In genomic region chr18:20971886-20972267, GRCh38 we compare ENCODE assay signal across 8 cellular contexts.
DNase-seq lines count a peak whose midpoint lies in the region; ATAC-seq and TF ChIP-seq lines count a peak whose summit lies in the region.

No MANE protein-coding gene starts in this region.

- CTCF ChIA-PET in IMR-90 (lab: Yijun Ruan, JAX): interaction anchor here (0.5 kb wide), 1 partner anchor 655 kb away, joined by 4 read pairs; no protein-coding TSS in a partner anchor
- CTCF ChIA-PET in activated CD4-positive, alpha-beta memory T cell treated with anti-CD3 and anti-CD28 coated beads for 36 hours (lab: Charles Lee): interaction anchor here (0.9 to 1.3 kb wide), 3 partner anchors 9 to 208 kb away, joined by 3 read pairs; no protein-coding TSS in a partner anchor

- H3K4me3 ChIP-seq in IMR-90 (ENCODE audit: insufficient read depth, low read depth, low read length): no peak overlapping the region

- H4K5ac ChIP-seq in IMR-90 (ENCODE audit: low read depth, low read length): no peak overlapping the region

- H3K4ac ChIP-seq in IMR-90 (ENCODE audit: low read depth, low read length): no peak overlapping the region

- TF ChIP-seq RAD21 in IMR-90 (IDR thresholded peaks at IDR 0.05; ENCODE audit: low read length): peak; percentile 50

- H4K8ac ChIP-seq in IMR-90 (ENCODE audit: low read depth in 2 of 2, low read length in 2 of 2): no peak overlapping the region

- H3K27me3 Mint-ChIP-seq in activated T-cell treated with anti-CD3 and anti-CD28 coated beads, Interleukin-2, amount 50 U/mL, for 24 hours: no peaks in the 10 kb centered on the region
- no peaks in the 10 kb centered on the region for H3K27me3 Mint-ChIP-seq in activated T-helper 17 cell treated with anti-CD3 and anti-CD28 coated beads, Interleukin-2, amount 50 U/mL, for 72 hours
- no peaks in the 10 kb centered on the region for H3K27me3 Mint-ChIP-seq in activated CD4-positive, alpha-beta memory T cell treated with anti-CD3 and anti-CD28 coated beads for 36 hours

- in situ Hi-C loops in IMR-90 (cut with MboI; ENCODE audit: low sequenced_read_pairs): loop anchor here (10.0 kb wide), 1 partner anchor 473 kb away; no protein-coding TSS in a partner anchor

- no peaks in the 10 kb centered on the region for H3K4me1 ChIP-seq in IMR-90 (ENCODE audit: control insufficient read depth, insufficient read depth, low read length)

- H3K4me2 ChIP-seq in IMR-90 (ENCODE audit: low read depth, low read length): no peak overlapping the region

- no peak overlapping the region for H2BK15ac ChIP-seq in IMR-90 (ENCODE audit: low read depth, low read length)

- peak; percentile 71 for ATAC-seq in IMR-90 (ENCODE audit: low read depth)
- ATAC-seq in activated T-helper 17 cell treated with anti-CD3 and anti-CD28 coated beads, Interleukin-2, amount 50 U/mL, for 72 hours (replicated peaks): no peak

- DNase-seq in activated T-cell treated with anti-CD3 and anti-CD28 coated beads, Interleukin-2, amount 50 U/mL, for 24 hours: no peak
- no peak for DNase-seq in activated T-cell treated with anti-CD3 and anti-CD28 coated beads, Interleukin-2, amount 50 U/mL, for 48 hours
- DNase-seq in IMR-90 (peak; percentile 19), left kidney (ENCODE audit: low read depth, low spot score) (peak; percentile 25), epidermal melanocyte (ENCODE audit: insufficient read length, low spot score) (no peak), hypothalamus (lab: John Stamatoyannopoulos, UW) (no peak)
- DNase-seq in activated CD4-positive, alpha-beta memory T cell treated with anti-CD3 and anti-CD28 coated beads for 36 hours: no peak

- no peaks in the 10 kb centered on the region for H3K27me3 ChIP-seq in IMR-90 (ENCODE audit: control insufficient read depth, insufficient read depth, low read length)

- no peak overlapping the region for H2AFZ ChIP-seq in IMR-90 (replicated peaks; ENCODE audit: low read length, poor library complexity)

- BruUV-seq in IMR-90 (replicated peaks; lab: Mats Ljungman, UMichigan): no TSS peak

- H3K18ac ChIP-seq in IMR-90 (ENCODE audit: low read depth, low read length): no peak overlapping the region

- no peak overlapping the region for H4K91ac ChIP-seq in IMR-90 (ENCODE audit: insufficient read depth, low read depth, low read length)

- H2BK5ac ChIP-seq in IMR-90 (ENCODE audit: low read depth, low read length, poor library complexity, severe bottlenecking): no peak overlapping the region

- no peaks in the 10 kb centered on the region for H3K9me3 ChIP-seq in IMR-90 (ENCODE audit: control insufficient read depth, insufficient read depth, low read length)

- H3K9ac ChIP-seq in IMR-90 (ENCODE audit: low read depth, low read length): no peak overlapping the region

- H2BK20ac ChIP-seq in IMR-90 (ENCODE audit: low read depth, low read length): no peak overlapping the region

- no peak overlapping the region for H3K14ac ChIP-seq in IMR-90 (replicated peaks; ENCODE audit: low read depth, low read length)

- intact Hi-C loops in IMR-90 (cut with micrococcal nuclease): loop anchor here (2.0 to 5.0 kb wide), 2 partner anchors 140 to 217 kb away; partner anchors contain the start of gene ROCK1
- intact Hi-C loops in activated CD4-positive, alpha-beta memory T cell treated with anti-CD3 and anti-CD28 coated beads for 36 hours (cut with micrococcal nuclease): loop anchor here (1.0 to 2.0 kb wide), 2 partner anchors 139 to 207 kb away; partner anchors contain the start of gene ROCK1

- dilution Hi-C loops in IMR-90 (cut with HindIII; ENCODE audit: low sequenced_read_pairs, unreplicated experiment): no loop called here

- POLR2A ChIA-PET in IMR-90 (lab: Charles Lee; ENCODE audit: unreplicated experiment): no interaction called here
- POLR2A ChIA-PET in activated CD4-positive, alpha-beta memory T cell treated with anti-CD3 and anti-CD28 coated beads for 36 hours (lab: Charles Lee): no interaction called here

- H3K79me1 ChIP-seq in IMR-90 (ENCODE audit: low read depth in 1 of 2, low read length in 2 of 2): peaks cover 0 to 11% of the 10 kb centered on the region in 2 experiments; a peak in 2 of 4 replicates

- H2AK9ac ChIP-seq in IMR-90 (replicated peaks; ENCODE audit: low read depth, low read length, poor library complexity): no peak overlapping the region

- H3K36me3 Mint-ChIP-seq in activated T-cell treated with anti-CD3 and anti-CD28 coated beads, Interleukin-2, amount 50 U/mL, for 24 hours (ENCODE audit: low read depth): peaks cover 85% of the 10 kb centered on the region
- H3K36me3 Mint-ChIP-seq in activated T-helper 17 cell treated with anti-CD3 and anti-CD28 coated beads, Interleukin-2, amount 50 U/mL, for 72 hours (ENCODE audit: low read depth): peaks cover 89% of the 10 kb centered on the region
- peaks cover 19% of the 10 kb centered on the region for H3K36me3 Mint-ChIP-seq in activated CD4-positive, alpha-beta memory T cell treated with anti-CD3 and anti-CD28 coated beads for 36 hours

- H3K36me3 ChIP-seq in IMR-90 (ENCODE audit: control insufficient read depth, insufficient read depth, low read length): peaks cover 16% of the 10 kb centered on the region

- TF ChIP-seq POLR2A in IMR-90 (IDR thresholded peaks at IDR 0.05; ENCODE audit: low read depth, low read length): no peak

- H3K27ac Mint-ChIP-seq in activated T-cell treated with anti-CD3 and anti-CD28 coated beads, Interleukin-2, amount 50 U/mL, for 24 hours: peak overlapping the region; percentile 16
- peak overlapping the region; percentile 13 for H3K27ac Mint-ChIP-seq in activated T-helper 17 cell treated with anti-CD3 and anti-CD28 coated beads, Interleukin-2, amount 50 U/mL, for 72 hours
- no peak overlapping the region for H3K27ac Mint-ChIP-seq in activated CD4-positive, alpha-beta memory T cell treated with anti-CD3 and anti-CD28 coated beads for 36 hours

- H2AK5ac ChIP-seq in IMR-90 (ENCODE audit: low read depth, low read length): no peak overlapping the region

- no peak overlapping the region for H3K56ac ChIP-seq in IMR-90 (ENCODE audit: extremely low read depth, insufficient read depth, low read length)

- no peaks in the 10 kb centered on the region; the same call in 1 of the 2 replicates for H3K9me1 ChIP-seq in IMR-90 (ENCODE audit: insufficient read depth, low read length)

- no peaks in the 10 kb centered on the region for H3K9me3 Mint-ChIP-seq in activated T-cell treated with anti-CD3 and anti-CD28 coated beads, Interleukin-2, amount 50 U/mL, for 24 hours
- H3K9me3 Mint-ChIP-seq in activated T-helper 17 cell treated with anti-CD3 and anti-CD28 coated beads, Interleukin-2, amount 50 U/mL, for 72 hours: no peaks in the 10 kb centered on the region
- H3K9me3 Mint-ChIP-seq in activated CD4-positive, alpha-beta memory T cell treated with anti-CD3 and anti-CD28 coated beads for 36 hours: no peaks in the 10 kb centered on the region

- peak; percentile 50 for TF ChIP-seq CTCF in IMR-90 (conservative IDR thresholded peaks at IDR 0.05; ENCODE audit: low read depth, low read length)

- no peak overlapping the region for H3K4me3 Mint-ChIP-seq in activated T-cell treated with anti-CD3 and anti-CD28 coated beads, Interleukin-2, amount 50 U/mL, for 24 hours
- no peak overlapping the region for H3K4me3 Mint-ChIP-seq in activated T-helper 17 cell treated with anti-CD3 and anti-CD28 coated beads, Interleukin-2, amount 50 U/mL, for 72 hours
- no peak overlapping the region for H3K4me3 Mint-ChIP-seq in activated CD4-positive, alpha-beta memory T cell treated with anti-CD3 and anti-CD28 coated beads for 36 hours

- H4K20me1 ChIP-seq in IMR-90 (ENCODE audit: insufficient read depth, low read length): no peaks in the 10 kb centered on the region

- no peaks in the 10 kb centered on the region for H3K4me1 Mint-ChIP-seq in activated T-cell treated with anti-CD3 and anti-CD28 coated beads, Interleukin-2, amount 50 U/mL, for 24 hours (ENCODE audit: low read depth)
- peaks cover 6% of the 10 kb centered on the region for H3K4me1 Mint-ChIP-seq in activated T-helper 17 cell treated with anti-CD3 and anti-CD28 coated beads, Interleukin-2, amount 50 U/mL, for 72 hours
- no peaks in the 10 kb centered on the region for H3K4me1 Mint-ChIP-seq in activated CD4-positive, alpha-beta memory T cell treated with anti-CD3 and anti-CD28 coated beads for 36 hours (ENCODE audit: low read depth)

- no peak overlapping the region for H3K23ac ChIP-seq in IMR-90 (ENCODE audit: low read depth, low read length)

- no peak overlapping the region for H3K27ac ChIP-seq in IMR-90 (ENCODE audit: insufficient read depth, low read length)

- no peak overlapping the region for H2BK120ac ChIP-seq in IMR-90 (ENCODE audit: low read depth, low read length)

TF ChIP-seq in IMR-90, 13 proteins besides CTCF, POLR2A, EP300 and RAD21:
- TF ChIP-seq USF2 (IDR thresholded peaks at IDR 0.05; ENCODE audit: low read depth, low read length) (no peak), SMC3 (IDR thresholded peaks at IDR 0.05; ENCODE audit: low read depth, low read length) (peak; percentile 54)

Comparison
In these comparisons a context has a peak if more than half of its experiments do, and no peak if none do; other contexts are left out.
1. DNase-seq: peak in IMR-90 (single experiment) and left kidney (single experiment); none in activated T-cell treated with anti-CD3 and anti-CD28 coated beads, Interleukin-2, amount 50 U/mL, for 24 hours (single experiment), activated T-cell treated with anti-CD3 and anti-CD28 coated beads, Interleukin-2, amount 50 U/mL, for 48 hours (0 of 2), epidermal melanocyte (single experiment), hypothalamus (0 of 51) and activated CD4-positive, alpha-beta memory T cell treated with anti-CD3 and anti-CD28 coated beads for 36 hours (single experiment).